8 cellular contexts compared by ENCODE assay signal in genomic region chr1:234962340-234962989, GRCh38.
DNase-seq lines count a peak whose midpoint lies in the region; ATAC-seq and TF ChIP-seq lines count a peak whose summit lies in the region.

No MANE protein-coding gene starts in this region.

- peak overlapping the region; percentile 100 for H3K27ac ChIP-seq in Panc1 (ENCODE audit: low read length)
- H3K27ac ChIP-seq in cingulate gyrus (ENCODE audit: low read depth, low read length) = peak overlapping the region; percentile 72

- POLR2A ChIA-PET in Panc1 (lab: Charles Lee) = interaction anchor here (0.7 to 1.6 kb wide), 6 partner anchors 10 to 463 kb away, joined by 3 to 8 read pairs (median 4); partner anchors contain the start of gene IRF2BP2

- in situ Hi-C loops in Panc1 (cut with HindIII; ENCODE audit: low pct_unique_long_range_greater_than_20kb, low sequenced_read_pairs) = loop anchor here (25.0 kb wide), 1 partner anchor 350 kb away; the partner anchor contains the start of gene IRF2BP2

- intact Hi-C loops in Panc1 (cut with micrococcal nuclease; ENCODE audit: unreplicated experiment) = loop anchor here (5.0 kb wide), 2 partner anchors 120 to 465 kb away; no protein-coding TSS in a partner anchor

- TF ChIP-seq CTCF in BE2C (IDR thresholded peaks at IDR 0.05; ENCODE audit: low read depth, low read length) (no peak), Panc1 (IDR thresholded peaks at IDR 0.05) (no peak)

- H3K36me3 ChIP-seq in BE2C = no peaks in the 10 kb centered on the region
- H3K36me3 ChIP-seq in Panc1 (ENCODE audit: control insufficient read depth, insufficient read depth, low read length) = no peaks in the 10 kb centered on the region
- H3K36me3 ChIP-seq in mucosa of stomach (ENCODE audit: control insufficient read depth, insufficient read depth, low read length) = no peaks in the 10 kb centered on the region

- CTCF ChIA-PET in Panc1 (lab: Charles Lee) = interaction anchor here (0.7 to 1.3 kb wide), 3 partner anchors 131 to 463 kb away, joined by 3 read pairs; no protein-coding TSS in a partner anchor

- H3K4me3 ChIP-seq in BE2C (ENCODE audit: low read depth, low read length) (no peak overlapping the region; the same call in 1 of the 2 replicates), Panc1 (ENCODE audit: low read depth in 2 of 2, low read length in 2 of 2) (peak overlapping the region in 1 of 2 experiments; percentile 17; a peak in 2 of 4 replicates), mucosa of stomach (ENCODE audit: low read length) (no peak overlapping the region)

- peak; percentile 67 for DNase-seq in BE2C
- DNase-seq in Panc1 (ENCODE audit: low read depth, low spot score) = no peak
- no peak for DNase-seq in NCI-H1694 treated with DMSO at 0.1 percent for 48 hours (lab: John Stamatoyannopoulos, UW)
- no peak for DNase-seq in anterior cingulate cortex (lab: John Stamatoyannopoulos, UW)

- H3K9me3 ChIP-seq in BE2C = no peaks in the 10 kb centered on the region
- no peaks in the 10 kb centered on the region for H3K9me3 ChIP-seq in Panc1 (ENCODE audit: control insufficient read depth, insufficient read depth, low read depth, low read length)
- no peaks in the 10 kb centered on the region for H3K9me3 ChIP-seq in mucosa of stomach (ENCODE audit: control insufficient read depth, low read length)

- BruUV-seq in Panc1 (replicated peaks; lab: Mats Ljungman, UMichigan) = no TSS peak

- H3K9ac ChIP-seq in mucosa of stomach (ENCODE audit: low read length) = peak overlapping the region; percentile 49

- H3K4me1 ChIP-seq in BE2C (peaks cover 25% of the 10 kb centered on the region), Panc1 (ENCODE audit: control insufficient read depth, insufficient read depth, low read length) (peaks cover 80% of the 10 kb centered on the region), mucosa of stomach (ENCODE audit: control insufficient read depth, insufficient read depth, low read length) (peaks cover 80% of the 10 kb centered on the region)

- H3K27me3 ChIP-seq in BE2C (no peaks in the 10 kb centered on the region), Panc1 (ENCODE audit: control insufficient read depth, insufficient read depth, low read length) (no peaks in the 10 kb centered on the region), mucosa of stomach (ENCODE audit: control insufficient read depth, insufficient read depth, low read length) (no peaks in the 10 kb centered on the region)

- ATAC-seq in GM18868 (IDR thresholded peaks at IDR 0.05; ENCODE audit: unreplicated experiment) (peak; percentile 57), HG03064 (IDR thresholded peaks at IDR 0.05; ENCODE audit: low read depth, unreplicated experiment) (peak; percentile 33), Panc1 (peak; percentile 64)
